16 cellular contexts compared by ENCODE assay signal in genomic region chr13:39091586-39091985, GRCh38. TPM values are rescaled to one million over a fixed set of nuclear protein-coding genes. Genes with fewer than 3 reads are reported as not detected.
DNase-seq lines count a peak whose midpoint lies in the region; ATAC-seq, FAIRE-seq and TF ChIP-seq lines count a peak whose summit lies in the region.
"Had no signal": no experiment of that assay in that cellular context is flagged by ENCODE, and none has a peak within 500 bp of the region (broad histone marks: within the 10 kb centered on the region; RNA-seq: fewer than 3 reads in every experiment).

No MANE protein-coding gene starts in this region.

- ATAC-seq in A549 = no peak
- ATAC-seq: GM12878 had no signal

- no peak for TF ChIP-seq CTCF in A549 (IDR thresholded peaks at IDR 0.05)

- H3K9me3 ChIP-seq in A549 (no peaks in the 10 kb centered on the region), SJCRH30 (replicated peaks) (0 out of 2 replicates have a peak, but pooled peaks cover 3% of the 10 kb centered on the region)

- H3K4me3 ChIP-seq in A549 = no peak overlapping the region
- H3K4me3 ChIP-seq in SJCRH30 = no peak overlapping the region
- H3K4me3 ChIP-seq: GM12878 had no signal

- no peak for TF ChIP-seq EP300 in A549 (IDR thresholded peaks at IDR 0.05)

- TF ChIP-seq RAD21 in A549 (conservative IDR thresholded peaks at IDR 0.05 in 1 of 2, IDR thresholded peaks at IDR 0.05 in 1 of 2) = no peak

- CTCF ChIA-PET in A549 (lab: Yijun Ruan, JAX) = no interaction called here

- FAIRE-seq in A549 (lab: Jason Lieb, UNC) = no peak
- FAIRE-seq: GM12878, GM18507 had no signal

- H3K4me1 ChIP-seq in A549 (no peaks in the 10 kb centered on the region), SJCRH30 (peaks cover 38% of the 10 kb centered on the region)

- no peaks in the 10 kb centered on the region for H3K27me3 ChIP-seq in layer of hippocampus (ENCODE audit: control insufficient read depth, insufficient read depth, low read length)
- H3K27me3 ChIP-seq in SJCRH30 = no peaks in the 10 kb centered on the region

- H3K4me2 ChIP-seq in A549 = no peak overlapping the region

- no peak for DNase-seq in A549 (ENCODE audit: low read depth in 1 of 2, low spot score in 1 of 2)
- peak; percentile 80 for DNase-seq in putamen (ENCODE audit: low spot score)
- DNase-seq in mucosa of gallbladder (ENCODE audit: low spot score) = no peak
- no peak for DNase-seq in GM03348 (ENCODE audit: low spot score)
- no peak for DNase-seq in SJCRH30
- no peak for DNase-seq in epidermal melanocyte (ENCODE audit: insufficient read length, low spot score)
- DNase-seq: Calu3; CD4-positive, alpha-beta T cell; DMS 273 treated with DMSO at 0.1 percent for 48 hours; GOT3; H9 had no signal

- no peak for TF ChIP-seq POLR2A in A549 (IDR thresholded peaks at IDR 0.05; ENCODE audit: low read length)

- H3K36me3 ChIP-seq in SJCRH30 = no peaks in the 10 kb centered on the region

- H3K27ac ChIP-seq in A549 (no peak overlapping the region), cingulate gyrus (ENCODE audit: low read depth, low read length) (peak overlapping the region; percentile 95), layer of hippocampus (ENCODE audit: low read depth, low read length) (peak overlapping the region; percentile 92), SJCRH30 (no peak overlapping the region)
- H3K27ac ChIP-seq: 22Rv1 had no signal

- POLR2A ChIA-PET in A549 (lab: Yijun Ruan, JAX) = no interaction called here

TF ChIP-seq in A549, 52 proteins besides CTCF, POLR2A, EP300 and RAD21:
- TF ChIP-seq CHD2 (IDR thresholded peaks at IDR 0.05; ENCODE audit: low read length, partially characterized antibody) (no peak), GATA3 (IDR thresholded peaks at IDR 0.05; ENCODE audit: borderline replicate concordance) (no peak), RFX5 (IDR thresholded peaks at IDR 0.05) (no peak), CHD4 (IDR thresholded peaks at IDR 0.05; ENCODE audit: borderline replicate concordance) (no peak), MAFK (IDR thresholded peaks at IDR 0.05; ENCODE audit: partially characterized antibody) (no peak), SMC3 (IDR thresholded peaks at IDR 0.05) (no peak), CBX8 (IDR thresholded peaks at IDR 0.05) (0 out of 2 replicates have a peak, but pooled peaks have one; percentile 31), RCOR1 (IDR thresholded peaks at IDR 0.05; ENCODE audit: low read depth, low read length) (no peak)

RNA-seq across cellular contexts. Expression of gene NHLRC3, which starts 53.3 kb away (rescaled TPM):
- polyA plus RNA-seq in A549 (2011; rRNA removed) = 9.3 and 13.7 TPM in 2 replicates
- polyA plus RNA-seq in A549 (2012; cell fraction: cytosol; rRNA removed) = 2.7 and 3.0 TPM in 2 replicates
- polyA plus RNA-seq in A549 (2012; cell fraction: nucleus; rRNA removed) = 2.6 and 5.4 TPM in 2 replicates
- 5.9 to 8.2 TPM (median 7.3 TPM) in 3 replicates for polyA plus RNA-seq in A549 (2017; fragmentation: RNase III; extraction: RNeasy Plus Mini Kit Qiagen cat#74134 plus additional on column Dnase treatment)
- polyA minus RNA-seq in A549 (2011; rRNA and poly(A)+ RNA removed) = 6.2 and 7.4 TPM in 2 replicates
- total RNA-seq in mucosa of gallbladder = 27.4 TPM
- 29.9 and 35.5 TPM in 2 replicates for total RNA-seq in SJCRH30 (2014; rRNA removed; shearing (Covaris generic))

RNA-seq across cellular contexts. Expression of gene PROSER1, which starts 53.7 kb away (rescaled TPM):
- polyA plus RNA-seq in A549 (2011; rRNA removed) = 19.0 and 24.3 TPM in 2 replicates
- 8.4 and 11.6 TPM in 2 replicates for polyA plus RNA-seq in A549 (2012; cell fraction: cytosol; rRNA removed)
- 11.8 and 15.3 TPM in 2 replicates for polyA plus RNA-seq in A549 (2012; cell fraction: nucleus; rRNA removed)
- polyA plus RNA-seq in A549 (2017; fragmentation: RNase III; extraction: RNeasy Plus Mini Kit Qiagen cat#74134 plus additional on column Dnase treatment) = 9.9 to 10.5 TPM (median 10.2 TPM) in 3 replicates
- 10.4 and 13.8 TPM in 2 replicates for polyA minus RNA-seq in A549 (2011; rRNA and poly(A)+ RNA removed)
- 27.4 TPM for total RNA-seq in mucosa of gallbladder
- total RNA-seq in SJCRH30 (2014; rRNA removed; shearing (Covaris generic)) = 33.7 and 39.0 TPM in 2 replicates

Comparison
In these comparisons a context has a peak if more than half of its experiments do, and no peak if none do; other contexts are left out.
1. H3K27ac ChIP-seq: peak in cingulate gyrus (single experiment) and layer of hippocampus (single experiment); none in A549 (0 of 2) and SJCRH30 (single experiment).